10 cellular contexts compared by ENCODE assay signal in genomic region chr2:63023444-63023843, GRCh38. TPM values are rescaled to one million over a fixed set of nuclear protein-coding genes. Genes with fewer than 3 reads are reported as not detected.
DNase-seq lines count a peak whose midpoint lies in the region; ATAC-seq lines count a peak whose summit lies in the region.
"Had no signal": no experiment of that assay in that cellular context is flagged by ENCODE, and none has a peak within 500 bp of the region (broad histone marks: within the 10 kb centered on the region; RNA-seq: fewer than 3 reads in every experiment).

No MANE protein-coding gene starts in this region.

- H3K36me3 Mint-ChIP-seq in T-helper 2 cell treated with Interferon-gamma antibody and Interleukin-4, amounts not matched to agents 5 μg/mL and 100 μg/mL, for 36 hours (ENCODE audit: low read depth): no peaks in the 10 kb centered on the region

- peak; percentile 52 for DNase-seq in ELF-1 (ENCODE audit: low read depth, low spot score)
- DNase-seq in SJCRH30: peak; percentile 50 to 75
- peak; percentile 56 for DNase-seq in iPS-NIHi7 (ENCODE audit: extremely low spot score)
- no peak for DNase-seq in T-helper 2 cell treated with Interferon-gamma antibody and Interleukin-4, amounts not matched to agents 5 μg/mL and 100 μg/mL, for 36 hours (ENCODE audit: low spot score)
- DNase-seq in stimulated activated naive CD4-positive, alpha-beta T cell treated with Interleukin-2 at 50 U/mL for 16 hours (lab: John Stamatoyannopoulos, UW): no peak

- H3K4me1 Mint-ChIP-seq in T-helper 2 cell treated with Interferon-gamma antibody and Interleukin-4, amounts not matched to agents 5 μg/mL and 100 μg/mL, for 36 hours (ENCODE audit: low read depth): no peaks in the 10 kb centered on the region

- no peak overlapping the region for H3K27ac ChIP-seq in SJCRH30
- H3K27ac ChIP-seq: neutrophil had no signal

- H3K27me3 ChIP-seq in SJCRH30: no peaks in the 10 kb centered on the region
- H3K27me3 ChIP-seq: neutrophil had no signal

- H3K9me3 Mint-ChIP-seq in T-helper 2 cell treated with Interferon-gamma antibody and Interleukin-4, amounts not matched to agents 5 μg/mL and 100 μg/mL, for 36 hours: no peaks in the 10 kb centered on the region

- ATAC-seq in HG02759 (IDR thresholded peaks at IDR 0.05; ENCODE audit: unreplicated experiment) (peak; percentile 61), GM21825 (IDR thresholded peaks at IDR 0.05; ENCODE audit: unreplicated experiment) (no peak), HG03521 (IDR thresholded peaks at IDR 0.05; ENCODE audit: unreplicated experiment) (no peak)

- H3K4me3 ChIP-seq in SJCRH30: no peak overlapping the region

- H3K9me3 ChIP-seq in SJCRH30 (replicated peaks): no peaks in the 10 kb centered on the region
- H3K9me3 ChIP-seq: neutrophil had no signal

- no peak overlapping the region for H3K27ac Mint-ChIP-seq in T-helper 2 cell treated with Interferon-gamma antibody and Interleukin-4, amounts not matched to agents 5 μg/mL and 100 μg/mL, for 36 hours

- H3K4me1 ChIP-seq in SJCRH30: no peaks in the 10 kb centered on the region

- no peak overlapping the region for H3K4me3 Mint-ChIP-seq in T-helper 2 cell treated with Interferon-gamma antibody and Interleukin-4, amounts not matched to agents 5 μg/mL and 100 μg/mL, for 36 hours

- H3K27me3 Mint-ChIP-seq in T-helper 2 cell treated with Interferon-gamma antibody and Interleukin-4, amounts not matched to agents 5 μg/mL and 100 μg/mL, for 36 hours (ENCODE audit: low read depth): no peaks in the 10 kb centered on the region

- no peaks in the 10 kb centered on the region for H3K36me3 ChIP-seq in SJCRH30
- H3K36me3 ChIP-seq: neutrophil had no signal

RNA-seq across cellular contexts. Expression of gene OTX1, which starts 27.2 kb away (rescaled TPM):
- total RNA-seq in SJCRH30 (2014; rRNA removed; shearing (Covaris generic)): 4.1 and 4.3 TPM in 2 replicates
- total RNA-seq: T-helper 2 cell treated with Interferon-gamma antibody and Interleukin-4, amounts not matched to agents 100 ng/mL and 5 ng/mL, for 36 hours had no signal

Comparison
In these comparisons a context has a peak if more than half of its experiments do, and no peak if none do; other contexts are left out.
1. DNase-seq: peak in ELF-1 (single experiment), SJCRH30 (2 of 2) and iPS-NIHi7 (single experiment); none in T-helper 2 cell treated with Interferon-gamma antibody and Interleukin-4, amounts not matched to agents 5 μg/mL and 100 μg/mL, for 36 hours (single experiment) and stimulated activated naive CD4-positive, alpha-beta T cell treated with Interleukin-2 at 50 U/mL for 16 hours (single experiment).